In genomic region chr14:35338731-35339405, GRCh38 we compare ENCODE assay signal across 21 cellular contexts. TPM values are rescaled to one million over a fixed set of nuclear protein-coding genes. Genes with fewer than 3 reads are reported as not detected.
A peak's percentile ranks its signal among the peaks of the same experiment; 100 is the strongest.
DNase-seq lines count a peak whose midpoint lies in the region; FAIRE-seq and TF ChIP-seq lines count a peak whose summit lies in the region.
"Had no signal": no experiment of that assay in that cellular context is flagged by ENCODE, and none has a peak within 500 bp of the region (broad histone marks: within the 10 kb centered on the region; RNA-seq: fewer than 3 reads in every experiment).

No MANE protein-coding gene starts in this region.

- no peak for FAIRE-seq in H1 (lab: Jason Lieb, UNC)
- FAIRE-seq: astrocyte, HTR-8/SVneo had no signal

- peak overlapping the region; percentile 67; the same call in 1 of the 2 replicates for H2BK15ac ChIP-seq in H1 (ENCODE audit: low read length)

- H4K8ac ChIP-seq in H1 (ENCODE audit: extremely low read depth, insufficient read depth, low read length) = no peak overlapping the region

- H4K5ac ChIP-seq in H1 (ENCODE audit: insufficient read length, low read depth, low read length) = no peak overlapping the region

- H3K4me3 Mint-ChIP-seq in activated naive CD8-positive, alpha-beta T cell treated with anti-CD3 and anti-CD28 coated beads for 36 hours = no peak overlapping the region
- H3K4me3 Mint-ChIP-seq: activated naive CD4-positive, alpha-beta T cell treated with anti-CD3 and anti-CD28 coated beads, Interleukin-2, amount 10 ng/mL, durations not matched to agents 7 days and 5 days; activated T-cell treated with anti-CD3 and anti-CD28 coated beads, Interleukin-2, amount 50 U/mL, for 24 hours; effector memory CD8-positive, alpha-beta T cell had no signal

- H3K4ac ChIP-seq in H1 (replicated peaks; ENCODE audit: insufficient read length, low read depth, low read length) = no peak overlapping the region

- no peaks in the 10 kb centered on the region for H3K36me3 Mint-ChIP-seq in activated naive CD8-positive, alpha-beta T cell treated with anti-CD3 and anti-CD28 coated beads for 36 hours
- H3K36me3 Mint-ChIP-seq: activated naive CD4-positive, alpha-beta T cell treated with anti-CD3 and anti-CD28 coated beads, Interleukin-2, amount 10 ng/mL, durations not matched to agents 7 days and 5 days; memory B cell had no signal

- in situ Hi-C loops in transverse colon (cut with MboI; ENCODE audit: low pct_ligation_motif_present in 1 of 4, low pct_unique_long_range_greater_than_20kb in 1 of 4, low sequenced_read_pairs in 3 of 4) = no loop called here

- H3K56ac ChIP-seq in H1 (replicated peaks; ENCODE audit: insufficient read length, low read depth, low read length) = no peak overlapping the region

- intact Hi-C loops in transverse colon (cut with DNase I; ENCODE audit: low total_unique reads) = loop anchor here (5.0 kb wide), 1 partner anchor 47 kb away; the partner anchor contains the start of gene PSMA6

- no peak for DNase-seq in Karpas-422
- no peak for DNase-seq in H1 (ENCODE audit: low read depth in 1 of 2, low spot score in 2 of 2)
- DNase-seq in transverse colon = no peak
- no peak for DNase-seq in activated naive CD8-positive, alpha-beta T cell treated with anti-CD3 and anti-CD28 coated beads for 36 hours
- DNase-seq in stimulated activated CD4-positive, alpha-beta T cell treated with anti-CD3 and anti-CD28 coated beads, Interleukin-15, amount 100 ng/mL, for 24 hours = no peak
- no peak for DNase-seq in NCI-H2107 treated with DMSO at 0.1 percent for 48 hours (lab: John Stamatoyannopoulos, UW; ENCODE audit: unreplicated experiment)
- DNase-seq: activated CD4-positive, alpha-beta T cell treated with anti-CD3 and anti-CD28 coated beads, Interleukin-2, amount 50 U/mL, for 1 hour; activated naive CD4-positive, alpha-beta T cell treated with anti-CD3 and anti-CD28 coated beads, Interleukin-2, amount 10 ng/mL, durations not matched to agents 7 days and 5 days; activated T-cell treated with anti-CD3 and anti-CD28 coated beads, Interleukin-2, amount 50 U/mL, for 24 hours; Calu3; effector memory CD8-positive, alpha-beta T cell; glutamatergic neuron; NCI-H1105; NCI-H2107; NCI-H510A treated with DMSO at 0.1 percent for 48 hours; T-helper 1 cell had no signal

- no peaks in the 10 kb centered on the region for H3K9me3 Mint-ChIP-seq in activated naive CD8-positive, alpha-beta T cell treated with anti-CD3 and anti-CD28 coated beads for 36 hours
- H3K9me3 Mint-ChIP-seq: activated naive CD4-positive, alpha-beta T cell treated with anti-CD3 and anti-CD28 coated beads, Interleukin-2, amount 10 ng/mL, durations not matched to agents 7 days and 5 days; activated T-cell treated with anti-CD3 and anti-CD28 coated beads, Interleukin-2, amount 50 U/mL, for 24 hours; effector memory CD8-positive, alpha-beta T cell; memory B cell had no signal

- CTCF ChIA-PET in H1 (lab: Charles Lee; ENCODE audit: partially characterized antibody) = interaction anchor here (0.9 to 1.1 kb wide), 7 partner anchors 10 to 84 kb away, joined by 3 to 6 read pairs (median 3); no protein-coding TSS in a partner anchor

- POLR2A ChIA-PET in H1 (lab: Charles Lee; ENCODE audit: partially characterized antibody) = interaction anchor here (1.3 to 2.0 kb wide), 2 partner anchors 9 to 65 kb away, joined by 3 to 5 read pairs; partner anchors contain the start of gene NFKBIA

- WGBS in H1 (ENCODE audit: extremely low coverage in 1 of 2, insufficient coverage in 1 of 2, insufficient read length in 1 of 2, insufficient replicate concordance in 2 of 2, low coverage in 1 of 2, low lambda C conversion rate in 2 of 2, missing lambda C conversion rate in 1 of 2), 2 experiments = 91% methylated on average over 13 of the region's 16 CpGs; no CpG with 5 or more reads in 1 of the 2 experiments
- 87 to 88% methylated on average over 6 to 14 of the region's 16 CpGs for WGBS in transverse colon (ENCODE audit: low coverage in 1 of 2), 2 donors

- no peaks in the 10 kb centered on the region for H4K20me1 ChIP-seq in Karpas-422 (ENCODE audit: insufficient read depth, low read depth, low read length)
- no peaks in the 10 kb centered on the region for H4K20me1 ChIP-seq in H1 (replicated peaks in 1 of 2; ENCODE audit: control insufficient read depth in 1 of 2, insufficient read depth in 2 of 2, low read length in 2 of 2)

- TF ChIP-seq RAD21 in H1 (IDR thresholded peaks at IDR 0.05 in 1 of 2, conservative IDR thresholded peaks at IDR 0.05 in 1 of 2; ENCODE audit: low read depth in 2 of 2, low read length in 2 of 2) = no peak

- no peak overlapping the region for H4K91ac ChIP-seq in H1 (replicated peaks; ENCODE audit: insufficient read length, low read length)

- H3K23me2 ChIP-seq in H1 (ENCODE audit: low read depth, low read length) = no peaks in the 10 kb centered on the region

- no peak overlapping the region for H3K23ac ChIP-seq in H1 (ENCODE audit: insufficient read length)

- TF ChIP-seq EP300 in H1 (IDR thresholded peaks at IDR 0.05; ENCODE audit: borderline replicate concordance in 1 of 2, low read depth in 2 of 2, low read length in 2 of 2) (no peak), transverse colon (IDR thresholded peaks at IDR 0.05; ENCODE audit: low read depth) (no peak)

- no peak overlapping the region for H2BK120ac ChIP-seq in H1 (replicated peaks; ENCODE audit: low read depth, low read length)

- H3K9me3 ChIP-seq in Karpas-422 (ENCODE audit: low read length) (no peaks in the 10 kb centered on the region), H1 (ENCODE audit: insufficient read depth in 2 of 2, low read depth in 1 of 2, low read length in 1 of 2) (no peaks in the 10 kb centered on the region), mucosa of rectum (ENCODE audit: control insufficient read depth in 2 of 2, low read length in 2 of 2) (no peaks in the 10 kb centered on the region), transverse colon (no peaks in the 10 kb centered on the region)
- H3K9me3 ChIP-seq: suprapubic skin had no signal

- H2AFZ ChIP-seq in Karpas-422 (ENCODE audit: low read length) = 0 out of 2 replicates have a peak overlapping the region, but pooled peaks have one; percentile 57
- no peak overlapping the region for H2AFZ ChIP-seq in H1 (ENCODE audit: low read length)

- H3K4me1 Mint-ChIP-seq in activated naive CD8-positive, alpha-beta T cell treated with anti-CD3 and anti-CD28 coated beads for 36 hours = peaks cover 35% of the 10 kb centered on the region

- H3K27ac ChIP-seq in Karpas-422 (ENCODE audit: low read length) (no peak overlapping the region), H1 (ENCODE audit: low read depth, low read length) (no peak overlapping the region), mucosa of rectum (ENCODE audit: low read depth in 2 of 2, low read length in 2 of 2) (peak overlapping the region; percentile 16 to 97), transverse colon (peak overlapping the region; percentile 91 to 95 (median 92))

- no peaks in the 10 kb centered on the region for H3K27me3 Mint-ChIP-seq in activated naive CD8-positive, alpha-beta T cell treated with anti-CD3 and anti-CD28 coated beads for 36 hours
- H3K27me3 Mint-ChIP-seq: activated T-cell treated with anti-CD3 and anti-CD28 coated beads, Interleukin-2, amount 50 U/mL, for 24 hours; effector memory CD8-positive, alpha-beta T cell; memory B cell had no signal

- TF ChIP-seq CTCF in H1 (IDR thresholded peaks at IDR 0.05; ENCODE audit: control extremely low read depth in 1 of 3, insufficient read depth in 1 of 3, low read depth in 1 of 3, low read length in 3 of 3) (no peak), transverse colon (IDR thresholded peaks at IDR 0.05) (no peak)

- no peak overlapping the region for H3K4me3 ChIP-seq in Karpas-422 (ENCODE audit: low read length)
- H3K4me3 ChIP-seq in H1 (ENCODE audit: extremely low read depth in 1 of 4, insufficient read depth in 2 of 4, low read depth in 3 of 4, low read length in 4 of 4) = no peak overlapping the region
- no peak overlapping the region for H3K4me3 ChIP-seq in mucosa of rectum (ENCODE audit: low read length in 2 of 2)
- no peak overlapping the region for H3K4me3 ChIP-seq in transverse colon
- H3K4me3 ChIP-seq: suprapubic skin had no signal

- H3K27ac Mint-ChIP-seq in activated naive CD8-positive, alpha-beta T cell treated with anti-CD3 and anti-CD28 coated beads for 36 hours = no peak overlapping the region
- H3K27ac Mint-ChIP-seq: activated T-cell treated with anti-CD3 and anti-CD28 coated beads, Interleukin-2, amount 50 U/mL, for 24 hours; memory B cell had no signal

- H3K4me2 ChIP-seq in Karpas-422 (ENCODE audit: low read depth, low read length, poor library complexity, severe bottlenecking) (no peak overlapping the region), H1 (ENCODE audit: insufficient read depth in 1 of 2, low read depth in 2 of 2, low read length in 2 of 2) (no peak overlapping the region)

- no peak overlapping the region for H2AK5ac ChIP-seq in H1 (ENCODE audit: low read depth, low read length)

- TF ChIP-seq POLR2A in H1 (IDR thresholded peaks at IDR 0.05; ENCODE audit: control extremely low read depth in 1 of 2, low read depth in 2 of 2, low read length in 2 of 2) = no peak
- no peak for TF ChIP-seq POLR2A in transverse colon (IDR thresholded peaks at IDR 0.05)

- no peak overlapping the region for H2BK12ac ChIP-seq in H1 (ENCODE audit: low read depth, low read length)

- H3K36me3 ChIP-seq in Karpas-422 (ENCODE audit: insufficient read depth, low read length) (no peaks in the 10 kb centered on the region), H1 (ENCODE audit: control insufficient read depth in 2 of 4, insufficient read depth in 4 of 4, low read length in 3 of 4) (no peaks in the 10 kb centered on the region), mucosa of rectum (ENCODE audit: control insufficient read depth in 2 of 2, insufficient read depth in 2 of 2, low read length in 2 of 2) (no peaks in the 10 kb centered on the region), transverse colon (no peaks in the 10 kb centered on the region)
- H3K36me3 ChIP-seq: suprapubic skin had no signal

- H3K79me1 ChIP-seq in H1 (ENCODE audit: low read depth, low read length) = no peaks in the 10 kb centered on the region

- H3K9ac ChIP-seq in Karpas-422 (ENCODE audit: low read length) (no peak overlapping the region), H1 (replicated peaks in 1 of 4; ENCODE audit: extremely low read depth in 1 of 4, low read depth in 3 of 4, low read length in 3 of 4) (no peak overlapping the region), mucosa of rectum (ENCODE audit: low read depth in 1 of 2, low read length in 2 of 2) (no peak overlapping the region)

- H3K27me3 ChIP-seq in Karpas-422 (ENCODE audit: low read length) (no peaks in the 10 kb centered on the region), H1 (replicated peaks in 1 of 4; ENCODE audit: control insufficient read depth in 3 of 4, extremely low read depth in 1 of 4, insufficient read depth in 3 of 4, low read length in 3 of 4) (no peaks in the 10 kb centered on the region), mucosa of rectum (ENCODE audit: control insufficient read depth in 2 of 2, insufficient read depth in 2 of 2, low read length in 2 of 2) (no peaks in the 10 kb centered on the region), transverse colon (no peaks in the 10 kb centered on the region)
- H3K27me3 ChIP-seq: suprapubic skin had no signal

- H2BK20ac ChIP-seq in H1 (ENCODE audit: low read length) = no peak overlapping the region

- H3K79me2 ChIP-seq in Karpas-422 (ENCODE audit: low read length) = no peaks in the 10 kb centered on the region
- H3K79me2 ChIP-seq in H1 (ENCODE audit: control insufficient read depth in 1 of 2, insufficient read depth in 2 of 2, low read length in 2 of 2) = no peaks in the 10 kb centered on the region

- H3K18ac ChIP-seq in H1 (ENCODE audit: extremely low read depth, low read length) = no peak overlapping the region

- no peak overlapping the region for H3K14ac ChIP-seq in H1 (ENCODE audit: insufficient read length)

- no peak overlapping the region for H2BK5ac ChIP-seq in H1 (ENCODE audit: low read depth, low read length)

- no peaks in the 10 kb centered on the region for H3K9me2 ChIP-seq in Karpas-422 (replicated peaks; ENCODE audit: insufficient read depth, low read length)

- peaks cover 7% of the 10 kb centered on the region for H3K4me1 ChIP-seq in Karpas-422 (ENCODE audit: low read length)
- H3K4me1 ChIP-seq in H1 (replicated peaks in 1 of 4; ENCODE audit: control insufficient read depth in 3 of 4, insufficient read depth in 4 of 4, low read length in 3 of 4) = peaks cover 3 to 28% (median 19%) of the 10 kb centered on the region in 4 experiments
- H3K4me1 ChIP-seq in mucosa of rectum (ENCODE audit: control insufficient read depth in 2 of 2, insufficient read depth in 2 of 2, low read length in 2 of 2) = peaks cover 78 to 81% of the 10 kb centered on the region in 2 donors
- H3K4me1 ChIP-seq in transverse colon = peaks cover 60 to 97% (median 84%) of the 10 kb centered on the region in 4 donors

RNA-seq across cellular contexts. Expression of gene PSMA6, which starts 46.7 kb away (rescaled TPM):
- total RNA-seq in Karpas-422 (2014; rRNA removed; shearing (Covaris generic); ENCODE audit: low replicate concordance) = 327 and 344 TPM in 2 replicates
- total RNA-seq in H1 (2021; fragmentation: NEBNext Ultra II Directional; extraction: Animal tissue kit (Norgen Biotek cat#: 25700)) = 213 and 238 TPM in 2 replicates
- 92.9 and 180 TPM in 2 replicates for polyA plus RNA-seq in H1 (2011; rRNA removed)
- 183 TPM for polyA plus RNA-seq in H1 (2011; cell fraction: cytosol; rRNA removed)
- polyA plus RNA-seq in H1 (2011; cell fraction: nucleus; rRNA removed) = 59.5 TPM
- 210 to 233 TPM (median 218 TPM) in 4 replicates for polyA plus RNA-seq in H1 (2012, experiment 1 of 2)
- polyA plus RNA-seq in H1 (2012, experiment 2 of 2) = 151 TPM
- polyA plus RNA-seq in H1 (2013, experiment 1 of 2) = 292 TPM
- 312 TPM for polyA plus RNA-seq in H1 (2013, experiment 2 of 2)
- polyA minus RNA-seq in H1 (2011; rRNA and poly(A)+ RNA removed) = 79.4 and 149 TPM in 2 replicates
- 56.1 TPM for polyA minus RNA-seq in H1 (2011; cell fraction: cytosol; rRNA and poly(A)+ RNA removed)
- 61.1 TPM for polyA minus RNA-seq in H1 (2011; cell fraction: nucleus; rRNA and poly(A)+ RNA removed)
- 100 to 1,000 TPM in 2 of 4 donors, 10 to 100 TPM in 2; 24.5 to 141 (median 81.2) TPM for total RNA-seq in transverse colon
- 100 to 1,000 TPM; 401 to 404 TPM for total RNA-seq in activated naive CD8-positive, alpha-beta T cell treated with anti-CD3 and anti-CD28 coated beads for 36 hours

Comparison
In these comparisons a context has a peak if more than half of its experiments do, and no peak if none do; other contexts are left out.
1. H3K27ac ChIP-seq: peak in mucosa of rectum (2 of 2) and transverse colon (4 of 4); none in Karpas-422 (single experiment) and H1 (single experiment).